ENCODE assay signal across 17 cellular contexts in the genomic region with DNA sequence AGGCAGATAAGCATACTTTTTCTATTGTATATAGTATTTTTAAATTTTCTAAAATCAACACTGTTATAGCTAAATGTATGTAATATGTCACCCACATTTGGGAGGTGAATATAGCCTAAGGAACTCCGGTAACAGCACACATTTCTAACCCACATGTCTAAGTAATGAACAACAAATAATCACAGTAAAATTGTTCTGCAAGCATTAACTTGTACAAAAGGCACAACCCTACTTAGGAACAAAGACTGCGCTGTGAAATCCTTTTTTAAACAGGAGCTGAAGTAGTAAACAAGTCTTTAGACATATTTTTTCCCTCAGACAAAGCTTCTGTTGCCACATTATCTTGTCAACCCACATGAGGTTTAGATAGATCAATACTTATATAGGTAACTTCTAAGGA.
"Had no signal": no experiment of that assay in that cellular context is flagged by ENCODE, and none has a peak within 500 bp of the region (broad histone marks: within the 10 kb centered on the region; RNA-seq: fewer than 3 reads in every experiment).

No MANE protein-coding gene starts in this region.

- H3K4me1 Mint-ChIP-seq: naive thymus-derived CD8-positive, alpha-beta T cell had no signal

- DNase-seq: colonic mucosa; dermis blood vessel endothelial cell; gastrocnemius medialis; heart right ventricle; hypothalamus; mucosa of descending colon; naive thymus-derived CD8-positive, alpha-beta T cell; sigmoid colon; stimulated activated CD4-positive, alpha-beta T cell treated with anti-CD3 and anti-CD28 coated beads, Interleukin-2, amount 100 ng/mL, for 48 hours; stimulated activated naive CD4-positive, alpha-beta T cell treated with Interleukin-2 at 50 U/mL for 16 hours; thyroid gland; upper lobe of left lung had no signal

- H3K27ac ChIP-seq: colonic mucosa, gastrocnemius medialis, heart right ventricle, neutrophil, right atrium auricular region, sigmoid colon, thyroid gland, upper lobe of left lung, vagina had no signal

- H3K36me3 ChIP-seq: colonic mucosa, gastrocnemius medialis, heart right ventricle, neutrophil, right atrium auricular region, sigmoid colon, thyroid gland, upper lobe of left lung, vagina had no signal

- H3K9me3 ChIP-seq: colonic mucosa, gastrocnemius medialis, heart right ventricle, mucosa of descending colon, neutrophil, right atrium auricular region, sigmoid colon, thyroid gland, upper lobe of left lung, vagina had no signal

- H3K4me3 ChIP-seq: colonic mucosa, gastrocnemius medialis, heart right ventricle, mucosa of descending colon, right atrium auricular region, sigmoid colon, skin epidermis, thyroid gland, upper lobe of left lung, vagina had no signal

- H3K27ac Mint-ChIP-seq: naive thymus-derived CD8-positive, alpha-beta T cell had no signal

- ATAC-seq: gastrocnemius medialis; heart right ventricle; left lobe of liver; mucosa of descending colon; naive thymus-derived CD8-positive, alpha-beta T cell had no signal

- H3K27me3 ChIP-seq: colonic mucosa, gastrocnemius medialis, heart right ventricle, neutrophil, right atrium auricular region, sigmoid colon, thyroid gland, upper lobe of left lung, vagina had no signal

- H3K4me3 Mint-ChIP-seq: naive thymus-derived CD8-positive, alpha-beta T cell had no signal

- H3K4me1 ChIP-seq: colonic mucosa, gastrocnemius medialis, heart right ventricle, right atrium auricular region, sigmoid colon, thyroid gland, upper lobe of left lung, vagina had no signal

- H3K27me3 Mint-ChIP-seq: naive thymus-derived CD8-positive, alpha-beta T cell had no signal

- H3K36me3 Mint-ChIP-seq: naive thymus-derived CD8-positive, alpha-beta T cell had no signal
